ENCODE assay signal across 8 cellular contexts in the genomic region with DNA sequence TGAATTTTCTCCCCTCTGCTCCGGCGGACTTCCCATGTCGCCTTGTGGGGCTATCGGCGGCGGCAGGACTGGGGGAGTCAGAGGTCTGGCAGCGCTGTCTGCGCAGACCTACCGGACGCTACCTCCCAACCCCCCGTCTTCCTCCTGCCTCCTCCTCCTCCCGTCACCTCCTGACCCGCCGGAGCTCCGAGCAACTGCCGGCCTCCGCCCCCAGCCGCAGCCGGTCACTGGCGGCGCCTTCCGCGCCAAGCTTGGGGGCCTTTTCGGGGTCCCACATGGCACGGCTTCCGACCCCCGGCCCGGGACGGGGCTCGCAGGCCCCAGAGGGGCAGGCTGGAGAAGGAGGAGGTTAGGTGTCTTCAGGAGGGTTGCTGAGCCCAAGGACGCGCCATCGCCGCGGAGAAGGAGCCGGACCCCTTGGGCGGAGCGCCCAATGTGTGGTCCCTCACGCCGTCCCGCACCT. TPM values are rescaled to one million over a fixed set of nuclear protein-coding genes. Genes with fewer than 3 reads are reported as not detected.
DNase-seq lines count a peak whose midpoint lies in the region; ATAC-seq, FAIRE-seq and TF ChIP-seq lines count a peak whose summit lies in the region.
"Not testable (repeated sequence)": the region's sequence is repeated elsewhere in the genome, so short reads cannot be mapped to it uniquely, and the experiment has no call there.

No MANE protein-coding gene starts in this region.

- H3K4me3 ChIP-seq in GM23248 (peak overlapping the region; percentile 92), GM12878 (peak overlapping the region; percentile 95), neural cell (ENCODE audit: low read length) (peak overlapping the region; percentile 93), tibial nerve (peak overlapping the region; percentile 52 to 86 (median 72))

- in situ Hi-C loops in GM23248 (cut with MboI); GM12878 (cut with MboI): not testable (repeated sequence)

- not testable (repeated sequence) for H3K4me1 ChIP-seq in GM23248 (ENCODE audit: insufficient read depth); GM12878 (ENCODE audit: control insufficient read depth, insufficient read depth, low read length)
- peaks cover 0 to 33% (median 9%) of the 10 kb centered on the region in 4 donors for H3K4me1 ChIP-seq in tibial nerve

- H3K9me2 ChIP-seq in GM23248 (ENCODE audit: insufficient read depth); neural cell (ENCODE audit: insufficient read depth, low read length): not testable (repeated sequence)

- not testable (repeated sequence) for H3K27me3 ChIP-seq in GM23248 (replicated peaks; ENCODE audit: insufficient read depth); GM12878 (replicated peaks in 1 of 2; ENCODE audit: control insufficient read depth in 2 of 2, insufficient read depth in 2 of 2, low read length in 1 of 2); neural cell (ENCODE audit: insufficient read depth, low read depth, low read length); tibial nerve

- H3K4me1 Mint-ChIP-seq in T-helper 2 cell treated with Interferon-gamma antibody and Interleukin-4, amounts not matched to agents 5 μg/mL and 100 μg/mL, for 36 hours (ENCODE audit: low read depth) = peaks cover 29% of the 10 kb centered on the region

- peak; percentile 31 for FAIRE-seq in GM12878 (lab: Jason Lieb, UNC)

- 0 to 2% methylated on average over 9 to 18 of the region's 41 CpGs for WGBS in GM23248 (ENCODE audit: low coverage in 1 of 2, low lambda C conversion rate in 2 of 2, missing lambda C conversion rate in 2 of 2), 2 experiments
- WGBS in GM12878 (ENCODE audit: insufficient coverage, insufficient replicate concordance, low lambda C conversion rate, missing lambda C conversion rate) = 0% methylated on average over 5 of the region's 41 CpGs
- no CpG with 5 or more reads among the region's 41 CpGs for WGBS in tibial nerve, 2 donors

- H3K9me3 Mint-ChIP-seq in T-helper 2 cell treated with Interferon-gamma antibody and Interleukin-4, amounts not matched to agents 5 μg/mL and 100 μg/mL, for 36 hours = not testable (repeated sequence)

- not testable (repeated sequence) for TF ChIP-seq POLR2A in GM12878 (IDR thresholded peaks at IDR 0.05; ENCODE audit: low read depth, low read length); tibial nerve (IDR thresholded peaks at IDR 0.05)

- POLR2A ChIA-PET in GM12878 (lab: Charles Lee) = interaction anchor here (0.7 to 1.7 kb wide), 3 partner anchors 106 to 326 kb away, joined by 3 to 11 read pairs (median 3); a partner anchor contains a TSS

- not testable (repeated sequence) for H3K27me3 Mint-ChIP-seq in T-helper 2 cell treated with Interferon-gamma antibody and Interleukin-4, amounts not matched to agents 5 μg/mL and 100 μg/mL, for 36 hours (ENCODE audit: low read depth)

- not testable (repeated sequence) for H3K36me3 Mint-ChIP-seq in T-helper 2 cell treated with Interferon-gamma antibody and Interleukin-4, amounts not matched to agents 5 μg/mL and 100 μg/mL, for 36 hours (ENCODE audit: low read depth)

- H3K4me3 Mint-ChIP-seq in T-helper 2 cell treated with Interferon-gamma antibody and Interleukin-4, amounts not matched to agents 5 μg/mL and 100 μg/mL, for 36 hours = peak overlapping the region; percentile 96

- H2AFZ ChIP-seq in GM23248 (peak overlapping the region; percentile 98), GM12878 (ENCODE audit: control insufficient read depth, low read depth, low read length) (peak overlapping the region; percentile 99; the same call in 1 of the 2 replicates)
- not testable (repeated sequence) for H2AFZ ChIP-seq in neural cell (ENCODE audit: low read depth, low read length)

- RAD21 ChIA-PET in GM12878 (lab: Charles Lee; ENCODE audit: unreplicated experiment) = interaction anchor here (1.0 to 2.2 kb wide), 5 partner anchors 54 to 327 kb away, joined by 3 to 12 read pairs (median 4); a partner anchor contains a TSS

- intact Hi-C loops in GM12878 (cut with micrococcal nuclease; ENCODE audit: unreplicated experiment); left cardiac atrium (cut with DNase I): not testable (repeated sequence)

- not testable (repeated sequence) for H3F3A ChIP-seq in GM23248 (ENCODE audit: insufficient read depth); neural cell (ENCODE audit: insufficient read depth, low read length, poor library complexity, severe bottlenecking)

- not testable (repeated sequence) for TF ChIP-seq EP300 in GM12878 (IDR thresholded peaks at IDR 0.05; ENCODE audit: borderline replicate concordance in 1 of 2, control insufficient read depth in 1 of 2, low read depth in 2 of 2, low read length in 2 of 2); neural cell (conservative IDR thresholded peaks at IDR 0.05; ENCODE audit: poor library complexity, severe bottlenecking); tibial nerve (IDR thresholded peaks at IDR 0.05)

- not testable (repeated sequence) for H4K20me1 ChIP-seq in GM23248 (ENCODE audit: insufficient read depth); GM12878 (ENCODE audit: control insufficient read depth, insufficient read depth); neural cell (ENCODE audit: insufficient read depth)

- ATAC-seq in GM18498 (IDR thresholded peaks at IDR 0.05; ENCODE audit: unreplicated experiment) = peak; percentile 68
- ATAC-seq in HG03442 (IDR thresholded peaks at IDR 0.05; ENCODE audit: unreplicated experiment) = peak; percentile 61
- ATAC-seq in GM12878 = peak; percentile 84
- peak; percentile 82 to 90 for ATAC-seq in left cardiac atrium

- peak overlapping the region; percentile 73 for H3K4me2 ChIP-seq in GM23248 (ENCODE audit: unreplicated experiment)
- H3K4me2 ChIP-seq in GM12878 (ENCODE audit: control insufficient read depth, insufficient read depth); neural cell (ENCODE audit: low read length): not testable (repeated sequence)

- H3K9ac ChIP-seq in GM23248 (peak overlapping the region; percentile 92), GM12878 (ENCODE audit: control insufficient read depth, insufficient read depth, low read length) (peak overlapping the region; percentile 88), neural cell (ENCODE audit: low read length) (peak overlapping the region; percentile 90)

- CTCF ChIA-PET in GM12878 (lab: Yijun Ruan, JAX) = interaction anchor here (1.3 kb wide), 1 partner anchor 106 kb away, joined by 5 read pairs; no protein-coding TSS in a partner anchor

- H3K36me3 ChIP-seq in GM23248 (ENCODE audit: low read depth); GM12878 (ENCODE audit: control insufficient read depth in 2 of 2, insufficient read depth in 2 of 2, low read length in 1 of 2); neural cell (ENCODE audit: insufficient read depth, low read length); tibial nerve: not testable (repeated sequence)

- not testable (repeated sequence) for H3K9me3 ChIP-seq in GM23248 (ENCODE audit: low read depth); GM12878 (replicated peaks; ENCODE audit: control insufficient read depth, insufficient read depth, low read length); neural cell (ENCODE audit: low read length); tibial nerve

- SMC1A ChIA-PET in GM12878 (lab: Charles Lee; ENCODE audit: uncharacterized antibody, unreplicated experiment) = not testable (repeated sequence)

- TF ChIP-seq CTCF in GM12878 (IDR thresholded peaks at IDR 0.05 in 2 of 3, conservative IDR thresholded peaks at IDR 0.05 in 1 of 3; ENCODE audit: control insufficient read depth in 2 of 3, extremely low read depth in 1 of 3, insufficient read depth in 1 of 3, low read depth in 3 of 3, low read length in 3 of 3); neural cell (IDR thresholded peaks at IDR 0.05; ENCODE audit: poor library complexity, severe bottlenecking); tibial nerve (IDR thresholded peaks at IDR 0.05): not testable (repeated sequence)

- DNase-seq in GM23248; GM12878 (ENCODE audit: low read depth, low spot score); left cardiac atrium; tibial nerve (ENCODE audit: low spot score in 2 of 2): not testable (repeated sequence)
- DNase-seq in T-helper 2 cell treated with Interferon-gamma antibody and Interleukin-4, amounts not matched to agents 5 μg/mL and 100 μg/mL, for 36 hours (ENCODE audit: low spot score) = peak; percentile 40

- H3K27ac Mint-ChIP-seq in T-helper 2 cell treated with Interferon-gamma antibody and Interleukin-4, amounts not matched to agents 5 μg/mL and 100 μg/mL, for 36 hours = peak overlapping the region; percentile 96

- BruUV-seq in GM12878 (replicated peaks; lab: Mats Ljungman, UMichigan) = not testable (repeated sequence)

- peaks cover 51% of the 10 kb centered on the region for H3K79me2 ChIP-seq in GM23248 (ENCODE audit: insufficient read depth)
- H3K79me2 ChIP-seq in GM12878 (ENCODE audit: control insufficient read depth, insufficient read depth, low read length) = peaks cover 41% of the 10 kb centered on the region
- H3K79me2 ChIP-seq in neural cell (replicated peaks; ENCODE audit: insufficient read depth, low read length) = peaks cover 26% of the 10 kb centered on the region

- H3K27ac ChIP-seq in GM23248 (peak overlapping the region; percentile 85), GM12878 (ENCODE audit: control insufficient read depth, insufficient read depth) (peak overlapping the region; percentile 93), neural cell (ENCODE audit: low read length) (peak overlapping the region; percentile 98), tibial nerve (peak overlapping the region; percentile 66 to 93 (median 87))

- TF ChIP-seq RAD21 in GM12878 (IDR thresholded peaks at IDR 0.05; ENCODE audit: insufficient read depth, low read depth, low read length); neural cell (conservative IDR thresholded peaks at IDR 0.05): not testable (repeated sequence)

RNA-seq across cellular contexts. Expression of a gene that starts 0.3 kb away (rescaled TPM):
- total RNA-seq in GM23248 (2014; rRNA removed; shearing (Covaris generic)) = 8.1 and 9.5 TPM in 2 replicates
- polyA plus RNA-seq in GM23248 (2016; fragmentation: Nextera tagmentation; extraction: Ambion mirVana) (4.3 and 4.8 TPM in 2 replicates), GM12878 (2011; rRNA removed) (10.8 and 16.9 TPM in 2 replicates), GM12878 (2014; fragmentation: Illumina TruSeq; extraction: Trizol) (11.5 and 12.5 TPM in 2 replicates), GM12878 (2014; fragmentation: Nextera tagmentation; extraction: Ambion mirVana) (1 to 10 TPM; 1.8 to 2.8 TPM), GM12878 (2014; rRNA removed) (6.5 and 10.7 TPM in 2 replicates), GM12878 (2016; fragmentation: Nextera tagmentation; extraction: Ambion mirVana) (1 to 10 TPM; 3.1 to 3.4 TPM), neural cell (20.1 and 32.2 TPM in 2 replicates)
- total RNA-seq in GM12878 (2013; cell fraction: nucleolus; rRNA removed) = 29.0 and 29.1 TPM in 2 replicates
- total RNA-seq in GM12878 (2014; rRNA removed) (7.6 and 8.1 TPM in 2 replicates), GM12878 (2014; rRNA removed; fragmentation: Illumina TruSeq; extraction: Trizol) (8.8 and 10.4 TPM in 2 replicates), GM12878 (2021) (5.7 and 6.4 TPM in 2 replicates), left cardiac atrium (1 to 10 TPM; 6.5 to 8.0 TPM), tibial nerve (10 to 100 TPM; 14.4 to 32.6 (median 19.7) TPM)
- 7.9 TPM for polyA plus RNA-seq in GM12878 (2011; ENCODE audit: low read depth)
- polyA plus RNA-seq in GM12878 (2011; cell fraction: cytosol; rRNA removed) = 4.6 and 5.1 TPM in 2 replicates
- polyA plus RNA-seq in GM12878 (2011; cell fraction: nucleus; rRNA removed) = 7.2 and 10.7 TPM in 2 replicates
- polyA plus RNA-seq in GM12878 (2012) = 3.3 and 5.0 TPM in 2 replicates
- 7.4 and 12.1 TPM in 2 replicates for polyA minus RNA-seq in GM12878 (2011; rRNA and poly(A)+ RNA removed)
- polyA minus RNA-seq in GM12878 (2011; cell fraction: cytosol; rRNA and poly(A)+ RNA removed) = 3.5 and 6.1 TPM in 2 replicates
- polyA minus RNA-seq in GM12878 (2011; cell fraction: nucleus; rRNA and poly(A)+ RNA removed) = 6.0 and 7.6 TPM in 2 replicates
- 34.3 and 45.6 TPM in 2 replicates for polyA minus RNA-seq in neural cell

RNA-seq across cellular contexts. Expression of a gene that starts 0.9 kb away (rescaled TPM):
- total RNA-seq in GM23248 (2014; rRNA removed; shearing (Covaris generic)) = 16.2 and 45.8 TPM in 2 replicates
- polyA plus RNA-seq in GM23248 (2016; fragmentation: Nextera tagmentation; extraction: Ambion mirVana) (60.3 and 66.1 TPM in 2 replicates), GM12878 (2011; rRNA removed) (117 and 223 TPM in 2 replicates), GM12878 (2014; fragmentation: Illumina TruSeq; extraction: Trizol) (77.3 and 85.5 TPM in 2 replicates), GM12878 (2014; fragmentation: Nextera tagmentation; extraction: Ambion mirVana) (100 to 1,000 TPM; 214 to 256 TPM), GM12878 (2014; rRNA removed) (57.2 and 71.7 TPM in 2 replicates), GM12878 (2016; fragmentation: Nextera tagmentation; extraction: Ambion mirVana) (100 to 1,000 TPM; 161 to 174 TPM), neural cell (26.8 and 32.9 TPM in 2 replicates)
- total RNA-seq in GM12878 (2013; cell fraction: nucleolus; rRNA removed) = 86.6 and 105 TPM in 2 replicates
- total RNA-seq in GM12878 (2014; rRNA removed) (52.9 and 67.6 TPM in 2 replicates), GM12878 (2014; rRNA removed; fragmentation: Illumina TruSeq; extraction: Trizol) (66.5 and 76.0 TPM in 2 replicates), GM12878 (2021) (95.7 and 98.3 TPM in 2 replicates), left cardiac atrium (10 to 100 TPM; 39.2 to 53.4 TPM), tibial nerve (10 to 100 TPM in 3 of 4 donors, 1 to 10 TPM in 1; 9.8 to 18.3 (median 12.4) TPM)
- polyA plus RNA-seq in GM12878 (2011; ENCODE audit: low read depth) = 4.7 TPM
- 10.3 and 19.1 TPM in 2 replicates for polyA plus RNA-seq in GM12878 (2011; cell fraction: cytosol; rRNA removed)
- polyA plus RNA-seq in GM12878 (2011; cell fraction: nucleus; rRNA removed) = 30.5 and 42.9 TPM in 2 replicates
- 37.1 and 45.1 TPM in 2 replicates for polyA plus RNA-seq in GM12878 (2012)
- 26.1 and 26.8 TPM in 2 replicates for polyA minus RNA-seq in GM12878 (2011; rRNA and poly(A)+ RNA removed)
- 15.1 and 31.4 TPM in 2 replicates for polyA minus RNA-seq in GM12878 (2011; cell fraction: cytosol; rRNA and poly(A)+ RNA removed)
- 12.0 and 15.4 TPM in 2 replicates for polyA minus RNA-seq in GM12878 (2011; cell fraction: nucleus; rRNA and poly(A)+ RNA removed)
- 22.0 and 35.3 TPM in 2 replicates for polyA minus RNA-seq in neural cell

RNA-seq across cellular contexts. Expression of a gene that starts 40.8 kb away (rescaled TPM):
- total RNA-seq in GM23248 (2014; rRNA removed; shearing (Covaris generic)) = 5.4 and 8.1 TPM in 2 replicates
- 3.4 and 3.8 TPM in 2 replicates for polyA plus RNA-seq in GM23248 (2016; fragmentation: Nextera tagmentation; extraction: Ambion mirVana)
- total RNA-seq in GM12878 (2013; cell fraction: nucleolus; rRNA removed) = 24.9 and 28.1 TPM in 2 replicates
- total RNA-seq in GM12878 (2014; rRNA removed) = 2.9 and 5.8 TPM in 2 replicates
- total RNA-seq in GM12878 (2014; rRNA removed; fragmentation: Illumina TruSeq; extraction: Trizol) = 4.3 TPM in 2 replicates
- 2.8 and 5.1 TPM in 2 replicates for total RNA-seq in GM12878 (2021)
- 0.63 TPM for polyA plus RNA-seq in GM12878 (2011; ENCODE audit: low read depth)
- 7.4 and 12.7 TPM in 2 replicates for polyA plus RNA-seq in GM12878 (2011; rRNA removed)
- polyA plus RNA-seq in GM12878 (2011; cell fraction: cytosol; rRNA removed) = 2.2 and 2.5 TPM in 2 replicates
- 6.4 and 8.7 TPM in 2 replicates for polyA plus RNA-seq in GM12878 (2011; cell fraction: nucleus; rRNA removed)
- polyA plus RNA-seq in GM12878 (2012) = 1.6 TPM in 2 replicates
- polyA plus RNA-seq in GM12878 (2014; fragmentation: Illumina TruSeq; extraction: Trizol) = 5.4 and 6.0 TPM in 2 replicates
- polyA plus RNA-seq in GM12878 (2014; fragmentation: Nextera tagmentation; extraction: Ambion mirVana) = 1 to 10 TPM in 1 of 2 experiments, under 1 TPM in 1; 0.85 to 1.2 TPM
- 4.1 and 5.6 TPM in 2 replicates for polyA plus RNA-seq in GM12878 (2014; rRNA removed)
- polyA plus RNA-seq in GM12878 (2016; fragmentation: Nextera tagmentation; extraction: Ambion mirVana) = 1 to 10 TPM; 2.0 to 2.8 TPM
- 5.4 and 9.9 TPM in 2 replicates for polyA minus RNA-seq in GM12878 (2011; rRNA and poly(A)+ RNA removed)
- 1.1 and 6.5 TPM in 2 replicates for polyA minus RNA-seq in GM12878 (2011; cell fraction: cytosol; rRNA and poly(A)+ RNA removed)
- 3.4 and 8.9 TPM in 2 replicates for polyA minus RNA-seq in GM12878 (2011; cell fraction: nucleus; rRNA and poly(A)+ RNA removed)
- total RNA-seq in left cardiac atrium = 1 to 10 TPM; 6.3 to 9.0 TPM
- 61.2 and 61.4 TPM in 2 replicates for polyA plus RNA-seq in neural cell
- 73.0 and 81.3 TPM in 2 replicates for polyA minus RNA-seq in neural cell
- total RNA-seq in tibial nerve = 10 to 100 TPM; 12.3 to 70.2 (median 32.7) TPM
